In the genomic region with DNA sequence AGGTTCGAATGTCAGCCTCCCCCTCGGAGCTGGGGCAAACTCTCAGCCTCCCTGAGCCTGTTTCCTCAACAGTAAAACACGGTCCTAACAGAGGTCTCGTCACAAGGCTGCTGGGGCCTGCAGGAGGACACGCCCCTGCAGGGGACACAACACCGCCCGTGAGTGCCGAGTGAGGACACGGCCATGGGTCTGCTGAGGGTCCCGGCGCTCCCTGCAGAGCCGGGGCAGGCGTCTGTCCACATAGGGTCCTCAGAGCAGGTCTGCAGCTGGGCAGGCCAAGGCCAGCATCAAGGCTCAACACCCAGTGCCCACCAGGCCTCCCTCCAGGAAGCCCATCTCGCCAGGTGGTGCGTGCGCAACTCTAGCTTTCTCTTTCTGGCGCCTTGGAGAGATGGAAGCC, we compare ENCODE assay signal across 5 cellular contexts.
"Had no signal": no experiment of that assay in that cellular context is flagged by ENCODE, and none has a peak within 500 bp of the region (broad histone marks: within the 10 kb centered on the region; RNA-seq: fewer than 3 reads in every experiment).

No MANE protein-coding gene starts in this region.

- DNase-seq: H9, HCEC 1CT, KG1 had no signal

- ATAC-seq: GM23338, K562 had no signal

- H2AFZ ChIP-seq: GM23338 had no signal

- H3K4me3 ChIP-seq: GM23338, K562 had no signal

- H3K4me2 ChIP-seq: GM23338 had no signal
